ENCODE assay signal across 8 cellular contexts in genomic region chr19:45485301-45486077, GRCh38. TPM values are rescaled to one million over a fixed set of nuclear protein-coding genes. Genes with fewer than 3 reads are reported as not detected.
DNase-seq lines count a peak whose midpoint lies in the region; ATAC-seq, FAIRE-seq and TF ChIP-seq lines count a peak whose summit lies in the region.

No MANE protein-coding gene starts in this region.

- DNase-seq in GM12892 (ENCODE audit: insufficient read length) (peak; percentile 87), NCI-H146 (lab: John Stamatoyannopoulos, UW) (peak; percentile 97), T-helper 1 cell (peak; percentile 91 to 99 (median 94)), amniotic stem cell (lab: John Stamatoyannopoulos, UW) (peak; percentile 92), left ventricle myocardium superior (peak; percentile 100), pulmonary artery endothelial cell (ENCODE audit: low read depth, low spot score) (peak; percentile 84), uterus (peak; percentile 95 to 97)

- peak overlapping the region; percentile 49 to 88 for H3K4me3 ChIP-seq in uterus

- TF ChIP-seq POLR2A in GM12892 (IDR thresholded peaks at IDR 0.05; ENCODE audit: low read depth, low read length) (no peak), uterus (IDR thresholded peaks at IDR 0.05) (no peak)

- peak overlapping the region; percentile 79 to 96 for H3K27ac ChIP-seq in uterus

- peak; percentile 64 to 96 (median 90) for TF ChIP-seq CTCF in uterus (IDR thresholded peaks at IDR 0.05)

- H3K27me3 ChIP-seq in uterus, result no peaks in the 10 kb centered on the region

- FAIRE-seq in GM12892 (lab: Jason Lieb, UNC), result peak; percentile 92

- no peaks in the 10 kb centered on the region for H3K9me3 ChIP-seq in uterus

- intact Hi-C loops in left ventricle myocardium superior (cut with micrococcal nuclease), result no loop called here
- intact Hi-C loops in uterus (cut with DNase I; ENCODE audit: low total_unique reads), result no loop called here

- no peaks in the 10 kb centered on the region for H3K4me1 ChIP-seq in uterus

- no peaks in the 10 kb centered on the region for H3K36me3 ChIP-seq in uterus

- ATAC-seq in HG02852 (IDR thresholded peaks at IDR 0.05; ENCODE audit: unreplicated experiment), result peak; percentile 83
- ATAC-seq in left ventricle myocardium superior, result peak; percentile 98

RNA-seq across cellular contexts. Expression of gene RTN2, which starts 11.4 kb away (rescaled TPM):
- polyA plus RNA-seq in GM12892 (2012; ENCODE audit: missing spikeins), result 5.9 TPM
- total RNA-seq in left ventricle myocardium superior (29.8 TPM), pulmonary artery endothelial cell (4.1 and 8.7 TPM in 2 replicates), uterus (1 to 10 TPM in 3 of 4 donors, not detected in 1; 5.9 to 9.0 (median 7.0) TPM)

RNA-seq across cellular contexts. Expression of gene PPM1N, which starts 12.8 kb away (rescaled TPM):
- 3.5 TPM for polyA plus RNA-seq in GM12892 (2012; ENCODE audit: missing spikeins)
- total RNA-seq in left ventricle myocardium superior, result 0.57 TPM
- 0.92 and 3.0 TPM in 2 replicates for total RNA-seq in pulmonary artery endothelial cell
- 10 to 100 TPM in 1 of 4 donors, not detected in 3; 42.5 TPM for total RNA-seq in uterus

RNA-seq across cellular contexts. Expression of gene FOSB, which starts 17.7 kb away (rescaled TPM):
- 1.1 TPM for polyA plus RNA-seq in GM12892 (2012; ENCODE audit: missing spikeins)
- total RNA-seq in left ventricle myocardium superior, result 0.79 TPM
- 0.33 and 1.9 TPM in 2 replicates for total RNA-seq in pulmonary artery endothelial cell
- 10 to 100 TPM in 2 of 4 donors, 1 to 10 TPM in 1, not detected in 1; 8.1 to 52.1 (median 28.6) TPM for total RNA-seq in uterus

RNA-seq across cellular contexts. Expression of gene VASP, which starts 21.8 kb away (rescaled TPM):
- 85.7 TPM for polyA plus RNA-seq in GM12892 (2012; ENCODE audit: missing spikeins)
- total RNA-seq in left ventricle myocardium superior (43.3 TPM), pulmonary artery endothelial cell (140 and 189 TPM in 2 replicates), uterus (100 to 1,000 TPM in 1 of 4 donors, 10 to 100 TPM in 3; 21.5 to 157 (median 38.3) TPM)

Comparison
In these comparisons a context has a peak if more than half of its experiments do, and no peak if none do; other contexts are left out.
1. Peak in every context shown above with its lines: DNase-seq, ATAC-seq, H3K4me3 ChIP-seq and H3K27ac ChIP-seq.